ENCODE assay signal across 8 cellular contexts in the genomic region with DNA sequence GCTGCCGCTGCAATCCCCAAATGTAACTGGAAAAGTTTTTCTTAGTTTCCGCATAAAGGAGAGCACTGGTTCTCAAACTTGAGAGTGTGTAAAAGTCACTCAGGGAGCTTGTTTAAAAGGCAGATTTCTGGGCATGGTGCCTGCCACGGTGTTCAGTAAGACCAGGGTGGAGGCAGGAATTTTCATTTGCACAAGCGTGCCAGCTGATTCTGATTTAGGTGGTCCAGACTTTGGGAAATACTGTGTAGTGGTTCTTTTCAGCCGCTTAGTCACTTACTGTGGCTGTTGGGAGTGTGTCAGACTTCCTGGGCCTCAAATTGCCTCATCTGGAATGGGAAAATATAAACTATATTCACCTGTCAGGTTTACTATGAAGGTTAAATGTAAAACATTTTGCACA. TPM values are rescaled to one million over a fixed set of nuclear protein-coding genes. Genes with fewer than 3 reads are reported as not detected.
DNase-seq lines count a peak whose midpoint lies in the region; ATAC-seq and TF ChIP-seq lines count a peak whose summit lies in the region.

No MANE protein-coding gene starts in this region.

- peaks cover 23% of the 10 kb centered on the region for H3K36me3 Mint-ChIP-seq in Calu3 (ENCODE audit: insufficient read depth, unreplicated experiment)
- peaks cover 26% of the 10 kb centered on the region for H3K36me3 Mint-ChIP-seq in endothelial cell (ENCODE audit: low read depth, unreplicated experiment)

- no TSS peak for BruUV-seq in Calu3 (replicated peaks; lab: Mats Ljungman, UMichigan)

- H3K9me2 ChIP-seq in OCI-LY1 (ENCODE audit: low read depth, low read length), result no peaks in the 10 kb centered on the region

- ATAC-seq in omental fat pad (ENCODE audit: low FRiP score) (peak; percentile 58), GM21447 (IDR thresholded peaks at IDR 0.05; ENCODE audit: unreplicated experiment) (no peak), GM18511 (IDR thresholded peaks at IDR 0.05; ENCODE audit: unreplicated experiment) (no peak)

- H3K27me3 ChIP-seq in OCI-LY1 (ENCODE audit: insufficient read depth, low read length), result peaks cover 10% of the 10 kb centered on the region; the same call in 1 of the 2 replicates

- DNase-seq in Calu3, result no peak
- no peak for DNase-seq in endothelial cell (ENCODE audit: low spot score)
- DNase-seq in omental fat pad (ENCODE audit: low spot score), result no peak
- DNase-seq in GM10248 (ENCODE audit: extremely low spot score), result no peak
- no peak for DNase-seq in ecto neural progenitor cell (ENCODE audit: low spot score)

- no peak for TF ChIP-seq CTCF in Calu3 (IDR thresholded peaks at IDR 0.05; ENCODE audit: unreplicated experiment)
- TF ChIP-seq CTCF in OCI-LY1 (IDR thresholded peaks at IDR 0.05; ENCODE audit: low read length), result no peak
- no peak for TF ChIP-seq CTCF in endothelial cell (IDR thresholded peaks at IDR 0.05; ENCODE audit: unreplicated experiment)
- TF ChIP-seq CTCF in omental fat pad (IDR thresholded peaks at IDR 0.05), result no peak
- no peak for TF ChIP-seq CTCF in GM10248 (IDR thresholded peaks at IDR 0.05; ENCODE audit: control extremely low read depth, extremely low read depth, low read depth, missing control alignments)

- H2AFZ ChIP-seq in OCI-LY1 (ENCODE audit: low read length), result peak overlapping the region; percentile 92

- no peaks in the 10 kb centered on the region for H3K4me1 Mint-ChIP-seq in Calu3 (ENCODE audit: low read depth, unreplicated experiment)
- peaks cover 17% of the 10 kb centered on the region for H3K4me1 Mint-ChIP-seq in endothelial cell (ENCODE audit: unreplicated experiment)

- no peaks in the 10 kb centered on the region for H3K27me3 Mint-ChIP-seq in Calu3 (ENCODE audit: unreplicated experiment)
- peaks cover 3% of the 10 kb centered on the region for H3K27me3 Mint-ChIP-seq in endothelial cell (ENCODE audit: unreplicated experiment)

- H3K27ac ChIP-seq in OCI-LY1 (ENCODE audit: low read depth, low read length, poor library complexity, severe bottlenecking), result no peak overlapping the region

- H3F3A ChIP-seq in OCI-LY1 (ENCODE audit: insufficient read depth, low read length), result no peaks in the 10 kb centered on the region

- H4K20me1 ChIP-seq in OCI-LY1 (ENCODE audit: insufficient read depth, low read length), result no peaks in the 10 kb centered on the region

- H3K36me3 ChIP-seq in OCI-LY1 (ENCODE audit: insufficient read depth, low read length), result no peaks in the 10 kb centered on the region; the same call in 1 of the 2 replicates

- peak overlapping the region; percentile 90 for H3K4me3 Mint-ChIP-seq in Calu3 (ENCODE audit: low read depth, unreplicated experiment)
- H3K4me3 Mint-ChIP-seq in endothelial cell (ENCODE audit: unreplicated experiment), result peak overlapping the region; percentile 97

- H3K9ac ChIP-seq in OCI-LY1 (ENCODE audit: low read length), result peak overlapping the region; percentile 85

- H3K9me3 Mint-ChIP-seq in Calu3 (ENCODE audit: low read depth, unreplicated experiment) (peaks cover 5% of the 10 kb centered on the region), endothelial cell (ENCODE audit: unreplicated experiment) (peaks cover 5% of the 10 kb centered on the region)

- intact Hi-C loops in Calu3 (cut with micrococcal nuclease; ENCODE audit: unreplicated experiment), result no loop called here

- peaks cover 5% of the 10 kb centered on the region; the same call in 1 of the 2 replicates for H3K9me3 ChIP-seq in OCI-LY1 (ENCODE audit: low read length)

- peaks cover 13% of the 10 kb centered on the region for H3K4me1 ChIP-seq in OCI-LY1 (ENCODE audit: insufficient read depth, low read length, severe bottlenecking)

- no peaks in the 10 kb centered on the region for H3K79me2 ChIP-seq in OCI-LY1 (ENCODE audit: insufficient read depth, low read length)

- peak overlapping the region; percentile 98 for H3K4me2 ChIP-seq in OCI-LY1 (ENCODE audit: low read length)

- H3K27ac Mint-ChIP-seq in Calu3 (ENCODE audit: unreplicated experiment) (peak overlapping the region; percentile 76), endothelial cell (ENCODE audit: unreplicated experiment) (peak overlapping the region; percentile 84)

- POLR2A ChIA-PET in GM10248 (lab: Yijun Ruan, JAX), result no interaction called here

- peak overlapping the region; percentile 95 for H3K4me3 ChIP-seq in OCI-LY1 (ENCODE audit: low read depth, low read length, poor library complexity, severe bottlenecking)

- CTCF ChIA-PET in Calu3 (lab: Charles Lee) (interaction anchor here (0.6 kb wide), 1 partner anchor 1399 kb away, joined by 3 read pairs; no protein-coding TSS in a partner anchor), GM10248 (lab: Yijun Ruan, JAX) (interaction anchor here (1.6 to 4.2 kb wide), 3 partner anchors 18 to 195 kb away, joined by 4 to 18 read pairs (median 16); no protein-coding TSS in a partner anchor)

RNA-seq across cellular contexts. Expression of gene ARMC9, which starts 0.8 kb away (rescaled TPM):
- total RNA-seq in Calu3 (2022), result 12.8 and 13.6 TPM in 2 replicates
- 18.3 TPM for total RNA-seq in endothelial cell (ENCODE audit: unreplicated experiment)
- 10 to 100 TPM in 1 of 4 donors, 1 to 10 TPM in 3; 2.8 to 15.9 (median 6.6) TPM for total RNA-seq in omental fat pad
